ENCODE assay signal across 9 cellular contexts in the genomic region with DNA sequence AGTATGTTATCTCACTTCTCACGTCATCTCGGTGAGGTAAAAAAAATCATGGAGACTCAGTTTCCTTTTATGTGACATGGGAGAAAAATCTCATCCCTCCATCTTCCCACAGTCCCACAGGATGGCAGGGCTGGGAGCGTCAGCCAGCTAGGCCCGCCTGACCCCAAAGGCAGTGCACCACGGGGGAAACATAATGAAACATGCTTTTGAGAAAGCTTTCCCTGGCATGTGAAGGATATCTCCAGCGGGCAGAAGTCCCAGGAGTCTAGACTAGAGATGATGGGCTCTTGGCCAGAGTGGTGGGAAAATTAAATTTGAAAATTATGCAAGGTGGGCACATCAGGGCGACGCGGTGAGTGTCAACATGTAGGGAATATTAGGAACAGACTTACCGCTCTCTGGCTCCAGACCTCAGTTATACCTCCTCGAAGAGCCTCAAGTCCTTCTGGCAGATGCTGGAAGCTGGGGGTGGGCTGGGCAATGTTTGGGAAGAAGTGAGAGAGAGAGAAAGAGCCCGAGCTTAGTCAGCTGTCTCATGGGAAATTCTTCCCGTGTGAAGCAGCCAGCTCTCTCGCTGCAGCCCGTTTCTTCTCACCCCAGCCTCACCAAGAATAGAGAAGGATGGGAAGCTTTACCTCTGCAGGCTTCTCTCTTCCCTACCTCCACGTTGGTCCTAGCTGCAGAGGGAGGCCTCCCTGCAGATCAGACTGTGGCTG. TPM values are rescaled to one million over a fixed set of nuclear protein-coding genes. Genes with fewer than 3 reads are reported as not detected.
DNase-seq lines count a peak whose midpoint lies in the region; TF ChIP-seq lines count a peak whose summit lies in the region.
"Had no signal": no experiment of that assay in that cellular context is flagged by ENCODE, and none has a peak within 500 bp of the region (broad histone marks: within the 10 kb centered on the region; RNA-seq: fewer than 3 reads in every experiment).

No MANE protein-coding gene starts in this region.

- H3K9me3 Mint-ChIP-seq in type B pancreatic cell: no peaks in the 10 kb centered on the region
- H3K9me3 Mint-ChIP-seq: IgD-negative memory B cell; naive thymus-derived CD8-positive, alpha-beta T cell had no signal

- TF ChIP-seq CTCF in type B pancreatic cell (conservative IDR thresholded peaks at IDR 0.05): no peak

- H3K36me3 ChIP-seq in esophagus (ENCODE audit: control insufficient read depth in 2 of 2, insufficient read depth in 2 of 2, low read length in 1 of 2): peaks cover 0 to 9% of the 10 kb centered on the region in 2 donors
- H3K36me3 ChIP-seq in muscle layer of duodenum (ENCODE audit: control insufficient read depth in 1 of 2, insufficient read depth in 2 of 2, low read length in 2 of 2): peaks cover 25 to 49% of the 10 kb centered on the region in 2 donors

- no peaks in the 10 kb centered on the region for H3K9me3 ChIP-seq in esophagus (ENCODE audit: control insufficient read depth in 2 of 2, insufficient read depth in 1 of 2, low read depth in 1 of 2, low read length in 1 of 2)
- no peaks in the 10 kb centered on the region for H3K9me3 ChIP-seq in muscle layer of duodenum (ENCODE audit: control insufficient read depth in 1 of 2, low read length in 2 of 2)

- DNase-seq in NCI-H226 (peak; percentile 77), type B pancreatic cell (ENCODE audit: extremely low spot score, unreplicated experiment) (no peak), HuH-7.5 (ENCODE audit: low spot score) (no peak)
- DNase-seq in activated CD8-positive, alpha-beta memory T cell treated with anti-CD3 and anti-CD28 coated beads, Interleukin-2, amount 50 U/mL, for 4 hours: no peak
- DNase-seq in effector CD4-positive, alpha-beta T cell: no peak
- DNase-seq: naive thymus-derived CD8-positive, alpha-beta T cell had no signal

- peaks cover 0 to 2% of the 10 kb centered on the region in 2 donors for H3K4me1 ChIP-seq in esophagus (ENCODE audit: control insufficient read depth in 2 of 2, insufficient read depth in 2 of 2, low read length in 1 of 2)
- H3K4me1 ChIP-seq in muscle layer of duodenum (ENCODE audit: control insufficient read depth in 1 of 2, insufficient read depth in 2 of 2, low read length in 2 of 2): peaks cover 4 to 21% of the 10 kb centered on the region in 2 donors

- no peaks in the 10 kb centered on the region for H3K27me3 Mint-ChIP-seq in type B pancreatic cell

- no peak overlapping the region for H3K4me3 Mint-ChIP-seq in type B pancreatic cell
- H3K4me3 Mint-ChIP-seq: IgD-negative memory B cell; naive thymus-derived CD8-positive, alpha-beta T cell had no signal

- H3K27ac ChIP-seq in esophagus (ENCODE audit: low read depth in 2 of 2, low read length in 1 of 2): peak overlapping the region; percentile 26 to 56
- H3K27ac ChIP-seq in muscle layer of duodenum (ENCODE audit: low read length): peak overlapping the region; percentile 52

- H3K4me3 ChIP-seq in esophagus (ENCODE audit: low read depth in 1 of 2, low read length in 2 of 2) (no peak overlapping the region), muscle layer of duodenum (ENCODE audit: low read depth in 1 of 2, low read length in 2 of 2) (no peak overlapping the region)

- H3K4me1 Mint-ChIP-seq in type B pancreatic cell (ENCODE audit: unreplicated experiment): peaks cover 6% of the 10 kb centered on the region
- H3K4me1 Mint-ChIP-seq: naive thymus-derived CD8-positive, alpha-beta T cell had no signal

- 62 to 69% methylated on average over 16 of the region's 16 CpGs for WGBS in esophagus, 2 donors

- H3K27me3 ChIP-seq in esophagus (ENCODE audit: control insufficient read depth in 1 of 2, insufficient read depth in 2 of 2, low read length in 2 of 2) (no peaks in the 10 kb centered on the region), muscle layer of duodenum (ENCODE audit: low read depth, low read length) (no peaks in the 10 kb centered on the region)

- peaks cover 8% of the 10 kb centered on the region for H3K36me3 Mint-ChIP-seq in type B pancreatic cell
- H3K36me3 Mint-ChIP-seq: IgD-negative memory B cell; naive thymus-derived CD8-positive, alpha-beta T cell had no signal

- H3K27ac Mint-ChIP-seq in type B pancreatic cell: peak overlapping the region; percentile 37
- H3K27ac Mint-ChIP-seq: IgD-negative memory B cell; naive thymus-derived CD8-positive, alpha-beta T cell had no signal

RNA-seq across cellular contexts. Expression of a gene that starts 52.3 kb away (rescaled TPM):
- 1 to 10 TPM; 3.8 to 5.9 TPM for polyA plus RNA-seq in esophagus
- 5.7 and 15.6 TPM in 2 replicates for total RNA-seq in type B pancreatic cell (ENCODE audit: low replicate concordance)
